ENCODE assay signal across 7 cellular contexts in the genomic region with DNA sequence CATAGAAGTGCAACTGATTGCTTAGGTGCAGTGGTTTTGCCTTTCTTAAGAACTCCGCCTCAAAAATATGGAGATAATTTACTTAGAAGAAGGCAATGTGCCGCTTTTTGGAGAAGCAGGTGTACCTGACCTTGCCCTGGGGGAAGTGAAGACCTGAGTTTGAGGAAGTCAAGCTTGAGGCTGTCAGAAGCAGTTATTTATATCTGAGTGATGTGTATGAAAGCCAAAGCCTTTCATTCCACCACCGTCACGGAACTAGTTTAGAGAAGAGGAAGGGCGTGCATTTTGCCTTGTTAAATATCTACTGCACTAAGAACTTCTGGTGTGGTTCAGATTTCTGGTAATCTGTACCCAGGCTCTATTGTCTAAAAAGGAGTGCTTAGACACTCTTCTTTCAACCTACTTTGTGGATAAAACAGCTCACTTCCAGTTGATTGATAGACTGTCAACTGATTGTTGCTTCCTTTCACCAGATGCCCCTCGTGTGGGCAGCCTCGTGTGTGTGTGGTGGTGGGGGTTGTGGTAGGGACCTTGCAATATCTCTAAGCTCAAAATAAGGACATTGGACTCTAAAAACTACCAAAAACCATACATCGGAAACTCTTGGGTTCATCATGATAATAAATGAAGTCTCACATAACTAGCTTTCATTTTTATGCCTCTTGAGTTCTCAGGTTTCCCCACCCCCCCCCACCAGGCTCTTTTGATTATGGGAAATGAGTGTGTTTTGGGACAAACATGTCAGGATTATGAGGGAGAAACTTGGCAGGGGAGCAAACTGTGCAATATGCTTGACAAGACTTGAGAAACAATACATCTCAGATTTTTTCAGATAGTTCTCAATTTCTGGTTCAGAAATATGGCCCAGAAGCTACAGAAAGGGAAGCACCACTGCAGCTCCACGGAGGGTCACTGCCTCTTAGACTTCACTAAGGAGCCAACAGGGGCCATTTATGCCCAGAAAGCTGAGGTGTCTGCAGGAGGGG.
DNase-seq lines count a peak whose midpoint lies in the region; ATAC-seq and TF ChIP-seq lines count a peak whose summit lies in the region.

No MANE protein-coding gene starts in this region.

- CTCF ChIA-PET in activated CD8-positive, alpha-beta T cell treated with anti-CD3 and anti-CD28 coated beads for 36 hours (lab: Charles Lee): interaction anchor here (0.8 to 5.0 kb wide), 15 partner anchors 9 to 133 kb away, joined by 3 to 37 read pairs (median 5); partner anchors contain the start of gene NEMF

- H3K4me1 ChIP-seq in heart left ventricle: peaks cover 4 to 62% (median 37%) of the 10 kb centered on the region in 12 donors

- H3K27me3 Mint-ChIP-seq in HFFc6 (ENCODE audit: insufficient read depth): peaks cover 4% of the 10 kb centered on the region; the same call in 1 of the 2 replicates
- no peaks in the 10 kb centered on the region for H3K27me3 Mint-ChIP-seq in activated CD8-positive, alpha-beta T cell treated with anti-CD3 and anti-CD28 coated beads for 36 hours

- no peak for DNase-seq in HFFc6
- DNase-seq in NCI-H1092 treated with DMSO at 0.1 percent for 48 hours (lab: John Stamatoyannopoulos, UW): peak; percentile 71
- peak; percentile 90 for DNase-seq in activated CD8-positive, alpha-beta T cell treated with anti-CD3 and anti-CD28 coated beads for 36 hours
- no peak for DNase-seq in heart left ventricle
- peak; percentile 18 for DNase-seq in stimulated activated CD8-positive, alpha-beta memory T cell treated with anti-CD3 and anti-CD28 coated beads, Interleukin-15, amount 100 ng/mL, for 1 hour (ENCODE audit: low read depth)
- DNase-seq in SK-N-DZ (ENCODE audit: low spot score): no peak

- H3K4me3 ChIP-seq in heart left ventricle: peak overlapping the region in 1 of 12 donors; percentile 18

- H3K27me3 ChIP-seq in heart left ventricle: no peaks in the 10 kb centered on the region

- POLR2A ChIA-PET in activated CD8-positive, alpha-beta T cell treated with anti-CD3 and anti-CD28 coated beads for 36 hours (lab: Charles Lee): interaction anchor here (0.8 to 7.8 kb wide), 31 partner anchors 8 to 116 kb away, joined by 3 to 135 read pairs (median 5); partner anchors contain the start of gene ARF6

- H3K36me3 ChIP-seq in heart left ventricle: no peaks in the 10 kb centered on the region

- no peaks in the 10 kb centered on the region for H3K9me3 ChIP-seq in heart left ventricle

- TF ChIP-seq POLR2A in heart left ventricle (IDR thresholded peaks at IDR 0.05): no peak

- TF ChIP-seq CTCF in HFFc6 (IDR thresholded peaks at IDR 0.05): no peak
- no peak for TF ChIP-seq CTCF in activated CD8-positive, alpha-beta T cell treated with anti-CD3 and anti-CD28 coated beads for 36 hours (IDR thresholded peaks at IDR 0.05)
- TF ChIP-seq CTCF in heart left ventricle (IDR thresholded peaks at IDR 0.05): no peak

- H3K9me3 Mint-ChIP-seq in HFFc6: no peaks in the 10 kb centered on the region
- no peaks in the 10 kb centered on the region for H3K9me3 Mint-ChIP-seq in activated CD8-positive, alpha-beta T cell treated with anti-CD3 and anti-CD28 coated beads for 36 hours

- H3K36me3 Mint-ChIP-seq in HFFc6 (ENCODE audit: low read depth): no peaks in the 10 kb centered on the region
- no peaks in the 10 kb centered on the region for H3K36me3 Mint-ChIP-seq in activated CD8-positive, alpha-beta T cell treated with anti-CD3 and anti-CD28 coated beads for 36 hours (ENCODE audit: low read depth)

- peak overlapping the region in 11 of 12 donors; percentile 40 to 95 (median 64) for H3K27ac ChIP-seq in heart left ventricle

- peaks cover 82% of the 10 kb centered on the region for H3K4me1 Mint-ChIP-seq in HFFc6 (ENCODE audit: low read depth)
- peaks cover 56% of the 10 kb centered on the region for H3K4me1 Mint-ChIP-seq in activated CD8-positive, alpha-beta T cell treated with anti-CD3 and anti-CD28 coated beads for 36 hours (ENCODE audit: low read depth)

- peak overlapping the region; percentile 96 for H3K27ac Mint-ChIP-seq in HFFc6
- H3K27ac Mint-ChIP-seq in activated CD8-positive, alpha-beta T cell treated with anti-CD3 and anti-CD28 coated beads for 36 hours: peak overlapping the region; percentile 94

- intact Hi-C loops in activated CD8-positive, alpha-beta T cell treated with anti-CD3 and anti-CD28 coated beads for 36 hours (cut with micrococcal nuclease): loop anchor here (1.0 to 2.0 kb wide), 2 partner anchors 29 to 73 kb away; no protein-coding TSS in a partner anchor
- intact Hi-C loops in heart left ventricle (cut with DNase I): loop anchor here in 1 of 10 donors (2.0 to 5.0 kb wide), 2 partner anchors 79 to 91 kb away; partner anchors contain the start of gene ARF6

- peak overlapping the region; percentile 85 for H3K4me3 Mint-ChIP-seq in HFFc6
- H3K4me3 Mint-ChIP-seq in activated CD8-positive, alpha-beta T cell treated with anti-CD3 and anti-CD28 coated beads for 36 hours: peak overlapping the region; percentile 69

- 42 to 55% (median 48%) methylated on average over 9 of the region's 9 CpGs for WGBS in heart left ventricle, 4 donors

- ATAC-seq in GM18861 (IDR thresholded peaks at IDR 0.05; ENCODE audit: unreplicated experiment) (peak; percentile 80), heart left ventricle (peak; percentile 19 to 75 (median 61))
- ATAC-seq in activated CD8-positive, alpha-beta T cell treated with anti-CD3 and anti-CD28 coated beads for 36 hours: peak; percentile 75

Comparison
In these comparisons a context has a peak if more than half of its experiments do, and no peak if none do; other contexts are left out.
1. DNase-seq: peak in NCI-H1092 treated with DMSO at 0.1 percent for 48 hours (single experiment), activated CD8-positive, alpha-beta T cell treated with anti-CD3 and anti-CD28 coated beads for 36 hours (single experiment) and stimulated activated CD8-positive, alpha-beta memory T cell treated with anti-CD3 and anti-CD28 coated beads, Interleukin-15, amount 100 ng/mL, for 1 hour (single experiment); none in HFFc6 (single experiment), heart left ventricle (0 of 5) and SK-N-DZ (single experiment).
2. Peak in every context shown above with its lines, with median percentiles within 50 percentile points of each other: ATAC-seq.